In genomic region chr7:151057038-151057736, GRCh38 we compare ENCODE assay signal across 8 cellular contexts. TPM values are rescaled to one million over a fixed set of nuclear protein-coding genes. Genes with fewer than 3 reads are reported as not detected.
DNase-seq lines count a peak whose midpoint lies in the region; ATAC-seq, FAIRE-seq and TF ChIP-seq lines count a peak whose summit lies in the region.

No MANE protein-coding gene starts in this region.

- intact Hi-C loops in CD8-positive, alpha-beta T cell (cut with DNase I, micrococcal nuclease), result loop anchor here (5.0 to 10.0 kb wide), 4 partner anchors 40 to 1432 kb away; partner anchors contain the start of genes ZNF467 (in 1 of the 2) and ZNF862 (in 1 of the 2)
- intact Hi-C loops in adrenal gland (cut with DNase I), result no loop called here
- intact Hi-C loops in HepG2 (cut with micrococcal nuclease; ENCODE audit: unreplicated experiment), result no loop called here

- in situ Hi-C loops in HepG2 (cut with HindIII; ENCODE audit: extremely low pct_ligation_motif_present, low pct_unique_long_range_greater_than_20kb), result no loop called here

- peak overlapping the region; percentile 72 for H3K9ac ChIP-seq in HepG2 (ENCODE audit: insufficient read depth, low read depth, low read length)

- no peak for TF ChIP-seq RAD21 in HepG2 (CRISPR knock-in tag; IDR thresholded peaks at IDR 0.05)

- H3K9me3 Mint-ChIP-seq in CD8-positive, alpha-beta T cell, result no peaks in the 10 kb centered on the region

- H3K4me3 Mint-ChIP-seq in CD8-positive, alpha-beta T cell, result peak overlapping the region; percentile 78

- DNase-seq in CD8-positive, alpha-beta T cell, result no peak
- DNase-seq in adrenal gland (peak in 1 of 7 donors; percentile 40), HepG2 (ENCODE audit: low spot score) (no peak), upper lobe of left lung (no peak), NCI-H446 treated with DMSO at 0.1 percent for 48 hours (lab: John Stamatoyannopoulos, UW) (no peak)

- H3K27me3 Mint-ChIP-seq in CD8-positive, alpha-beta T cell (ENCODE audit: low read depth), result peaks cover 4% of the 10 kb centered on the region

- 5 to 9% (median 6%) methylated on average over 21 to 26 of the region's 26 CpGs for WGBS in adrenal gland, 4 donors
- 2% methylated on average over 18 of the region's 26 CpGs for WGBS in HepG2 (ENCODE audit: low lambda C conversion rate)
- WGBS in upper lobe of left lung, 2 donors, result 8 to 12% methylated on average over 26 of the region's 26 CpGs

- H3K79me2 ChIP-seq in HepG2 (ENCODE audit: insufficient read depth, low read length), result peaks cover 14% of the 10 kb centered on the region

- peak overlapping the region; percentile 55 for H3K27ac Mint-ChIP-seq in CD8-positive, alpha-beta T cell

- TF ChIP-seq CTCF in CD8-positive, alpha-beta T cell (IDR thresholded peaks at IDR 0.05), result no peak
- TF ChIP-seq CTCF in adrenal gland (IDR thresholded peaks at IDR 0.05) (no peak), HepG2 (CRISPR knock-in tag; IDR thresholded peaks at IDR 0.05) (no peak), upper lobe of left lung (IDR thresholded peaks at IDR 0.05) (no peak)

- peaks cover 8% of the 10 kb centered on the region for H3K36me3 Mint-ChIP-seq in CD8-positive, alpha-beta T cell

- TF ChIP-seq POLR2A in adrenal gland (IDR thresholded peaks at IDR 0.05) (no peak), HepG2 (IDR thresholded peaks at IDR 0.05; ENCODE audit: insufficient read depth in 1 of 2, low read depth in 2 of 2, low read length in 2 of 2) (no peak), upper lobe of left lung (IDR thresholded peaks at IDR 0.05) (no peak)

- peaks cover 35% of the 10 kb centered on the region for H3K4me1 ChIP-seq in CD8-positive, alpha-beta T cell (ENCODE audit: insufficient read depth, low read length)
- H3K4me1 ChIP-seq in adrenal gland (replicated peaks in 1 of 2) (peaks cover 32 to 44% of the 10 kb centered on the region in 2 donors), HepG2 (ENCODE audit: insufficient read depth, low read length) (peaks cover 41% of the 10 kb centered on the region), upper lobe of left lung (peaks cover 34 to 56% (median 45%) of the 10 kb centered on the region in 4 donors)

- no peaks in the 10 kb centered on the region for H3K36me3 ChIP-seq in CD8-positive, alpha-beta T cell (ENCODE audit: insufficient read depth, low read length)
- H3K36me3 ChIP-seq in adrenal gland (replicated peaks in 1 of 2) (no peaks in the 10 kb centered on the region), HepG2 (replicated peaks in 1 of 2; ENCODE audit: control insufficient read depth in 1 of 2, insufficient read depth in 2 of 2, low read length in 2 of 2) (0 out of 5 replicates have a peak, but pooled peaks cover 0 to 2% of the 10 kb centered on the region in 2 experiments), upper lobe of left lung (peaks cover 0 to 3% (median 0%) of the 10 kb centered on the region in 4 donors)

- peak overlapping the region; percentile 71 for H3K4me3 ChIP-seq in CD8-positive, alpha-beta T cell (ENCODE audit: low read depth, low read length)
- peak overlapping the region; percentile 12 to 98 (median 57) for H3K4me3 ChIP-seq in adrenal gland
- peak overlapping the region; percentile 75 to 90 (median 76) for H3K4me3 ChIP-seq in HepG2 (replicated peaks in 1 of 3; ENCODE audit: insufficient read depth in 1 of 3, low read depth in 2 of 3, low read length in 3 of 3)
- H3K4me3 ChIP-seq in upper lobe of left lung, result peak overlapping the region; percentile 54 to 92 (median 87)

- H3K9me3 ChIP-seq in CD8-positive, alpha-beta T cell (ENCODE audit: low read length), result no peaks in the 10 kb centered on the region
- H3K9me3 ChIP-seq in adrenal gland (replicated peaks in 1 of 3) (no peaks in the 10 kb centered on the region), HepG2 (ENCODE audit: low read length) (no peaks in the 10 kb centered on the region), upper lobe of left lung (no peaks in the 10 kb centered on the region)

- peak; percentile 1 for ATAC-seq in CD8-positive, alpha-beta T cell
- ATAC-seq in GM21367 (IDR thresholded peaks at IDR 0.05; ENCODE audit: unreplicated experiment), result peak; percentile 9
- peak; percentile 7 for ATAC-seq in HG03521 (IDR thresholded peaks at IDR 0.05; ENCODE audit: unreplicated experiment)
- ATAC-seq in HepG2, result peak; percentile 13
- ATAC-seq in upper lobe of left lung (ENCODE audit: low FRiP score in 2 of 2), result peak in 1 of 2 donors; percentile 0
- ATAC-seq in GM21737 (IDR thresholded peaks at IDR 0.05; ENCODE audit: unreplicated experiment), result no peak

- POLR2A ChIA-PET in CD8-positive, alpha-beta T cell (lab: Charles Lee), result interaction anchor here (1.1 to 1.7 kb wide), 2 partner anchors 11 to 29 kb away, joined by 4 to 8 read pairs; partner anchors contain the start of gene ABCB8
- POLR2A ChIA-PET in HepG2 (lab: Yijun Ruan, JAX), result interaction anchor here (1.3 to 1.8 kb wide), 2 partner anchors 29 to 48 kb away, joined by 4 to 6 read pairs; partner anchors contain the start of gene ABCB8

- no TSS peak for BruUV-seq in HepG2 (replicated peaks; lab: Mats Ljungman, UMichigan)

- TF ChIP-seq EP300 in HepG2 (IDR thresholded peaks at IDR 0.05; ENCODE audit: low read depth in 2 of 2, low read length in 2 of 2), result no peak
- no peak for TF ChIP-seq EP300 in HepG2 (CRISPR knock-in tag; IDR thresholded peaks at IDR 0.05; ENCODE audit: borderline replicate concordance)
- TF ChIP-seq EP300 in upper lobe of left lung (IDR thresholded peaks at IDR 0.05), result no peak

- peak overlapping the region; percentile 15 for H3K27ac ChIP-seq in CD8-positive, alpha-beta T cell (ENCODE audit: low read depth, low read length)
- H3K27ac ChIP-seq in adrenal gland (no peak overlapping the region), HepG2 (ENCODE audit: extremely low read length, insufficient read depth, low read length) (peak overlapping the region; percentile 43), upper lobe of left lung (peak overlapping the region in 2 of 4 donors; percentile 96 to 99)

- H3K4me1 Mint-ChIP-seq in CD8-positive, alpha-beta T cell (ENCODE audit: low read depth), result peaks cover 45% of the 10 kb centered on the region

- peak overlapping the region; percentile 99 for H3K4me2 ChIP-seq in HepG2 (ENCODE audit: low read depth, low read length)

- H3K27me3 ChIP-seq in CD8-positive, alpha-beta T cell (ENCODE audit: insufficient read depth, low read length), result no peaks in the 10 kb centered on the region
- no peaks in the 10 kb centered on the region for H3K27me3 ChIP-seq in adrenal gland
- H3K27me3 ChIP-seq in HepG2 (ENCODE audit: control insufficient read depth in 1 of 2, insufficient read depth in 2 of 2, low read length in 2 of 2), result no peaks in the 10 kb centered on the region; a peak in 1 of 5 replicates
- H3K27me3 ChIP-seq in upper lobe of left lung, result no peaks in the 10 kb centered on the region

- peak overlapping the region; percentile 62 for H2AFZ ChIP-seq in HepG2 (ENCODE audit: low read length)

- CTCF ChIA-PET in CD8-positive, alpha-beta T cell (lab: Charles Lee), result interaction anchor here (1.0 kb wide), 1 partner anchor 39 kb away, joined by 4 read pairs; no protein-coding TSS in a partner anchor
- CTCF ChIA-PET in HepG2 (lab: Yijun Ruan, JAX; ENCODE audit: low intra/inter-chr PET ratio, low total read pairs), result no interaction called here

- no peaks in the 10 kb centered on the region for H4K20me1 ChIP-seq in HepG2 (ENCODE audit: insufficient read depth, low read length)

- no peak for FAIRE-seq in HepG2 (lab: Jason Lieb, UNC)

RNA-seq across cellular contexts. Expression of gene CDK5, which starts 0.5 kb away (rescaled TPM):
- 1 to 10 TPM; 1.9 to 2.7 TPM for total RNA-seq in CD8-positive, alpha-beta T cell
- total RNA-seq in adrenal gland (10 to 100 TPM; 15.4 to 26.0 (median 21.8) TPM), HepG2 (2016; rRNA removed; fragmentation: Illumina TruSeq; extraction: Trizol) (21.3 and 22.6 TPM in 2 replicates), upper lobe of left lung (10 to 100 TPM in 3 of 6 donors, 1 to 10 TPM in 3; 2.1 to 14.4 (median 10.1) TPM)
- polyA plus RNA-seq in adrenal gland (10 to 100 TPM; 15.8 to 19.3 (median 15.9) TPM), HepG2 (2011; rRNA removed) (16.4 and 17.3 TPM in 2 replicates)
- total RNA-seq in HepG2 (2016; cell fraction: cytosol; rRNA removed; fragmentation: Illumina TruSeq; extraction: Trizol; ENCODE audit: low read depth), result 12.6 and 13.7 TPM in 2 replicates
- 20.7 and 24.2 TPM in 2 replicates for total RNA-seq in HepG2 (2016; cell fraction: insoluble cytoplasmic fraction; rRNA removed; fragmentation: Illumina TruSeq; extraction: Trizol)
- 11.2 and 14.0 TPM in 2 replicates for total RNA-seq in HepG2 (2016; cell fraction: membrane; rRNA removed; fragmentation: Illumina TruSeq; extraction: Trizol)
- total RNA-seq in HepG2 (2016; cell fraction: nucleus; rRNA removed; fragmentation: Illumina TruSeq; extraction: Trizol), result 11.2 and 11.8 TPM in 2 replicates
- polyA plus RNA-seq in HepG2 (2011; cell fraction: cytosol; rRNA removed), result 19.6 and 22.3 TPM in 2 replicates
- polyA plus RNA-seq in HepG2 (2011; cell fraction: nucleus; rRNA removed), result 13.9 TPM in 2 replicates
- polyA plus RNA-seq in HepG2 (2012), result 12.1 and 12.5 TPM in 2 replicates
- polyA plus RNA-seq in HepG2 (2016; cell fraction: cytosol; fragmentation: Illumina TruSeq; extraction: Trizol; ENCODE audit: low read depth), result 8.2 and 9.4 TPM in 2 replicates
- 24.7 and 27.5 TPM in 2 replicates for polyA plus RNA-seq in HepG2 (2016; cell fraction: insoluble cytoplasmic fraction; fragmentation: Illumina TruSeq; extraction: Trizol; ENCODE audit: low read depth)
- polyA plus RNA-seq in HepG2 (2016; cell fraction: membrane; fragmentation: Illumina TruSeq; extraction: Trizol; ENCODE audit: low read depth), result 9.4 and 11.3 TPM in 2 replicates
- 18.0 and 20.6 TPM in 2 replicates for polyA plus RNA-seq in HepG2 (2016; cell fraction: nucleus; fragmentation: Illumina TruSeq; extraction: Trizol; ENCODE audit: insufficient read depth, low read depth)
- polyA minus RNA-seq in HepG2 (2011; rRNA and poly(A)+ RNA removed; ENCODE audit: low replicate concordance), result 36.0 and 75.6 TPM in 2 replicates
- polyA minus RNA-seq in HepG2 (2011; cell fraction: cytosol; rRNA and poly(A)+ RNA removed), result 8.6 and 12.4 TPM in 2 replicates
- 7.0 and 11.7 TPM in 2 replicates for polyA minus RNA-seq in HepG2 (2011; cell fraction: nucleus; rRNA and poly(A)+ RNA removed)

RNA-seq across cellular contexts. Expression of gene SLC4A2, which starts 2.2 kb away (rescaled TPM):
- total RNA-seq in CD8-positive, alpha-beta T cell, result 10 to 100 TPM; 25.5 to 29.1 TPM
- total RNA-seq in adrenal gland (100 to 1,000 TPM in 7 of 8 donors, 10 to 100 TPM in 1; 67.4 to 179 (median 155) TPM), HepG2 (2016; rRNA removed; fragmentation: Illumina TruSeq; extraction: Trizol) (47.4 and 73.4 TPM in 2 replicates), upper lobe of left lung (100 to 1,000 TPM in 5 of 6 donors, 10 to 100 TPM in 1; 88.4 to 312 (median 188) TPM)
- polyA plus RNA-seq in adrenal gland (100 to 1,000 TPM in 2 of 3 donors, 10 to 100 TPM in 1; 31.5 to 258 (median 157) TPM), HepG2 (2011; rRNA removed) (46.0 and 51.9 TPM in 2 replicates)
- total RNA-seq in HepG2 (2016; cell fraction: cytosol; rRNA removed; fragmentation: Illumina TruSeq; extraction: Trizol; ENCODE audit: low read depth), result 8.6 and 14.7 TPM in 2 replicates
- total RNA-seq in HepG2 (2016; cell fraction: insoluble cytoplasmic fraction; rRNA removed; fragmentation: Illumina TruSeq; extraction: Trizol), result 34.8 and 77.4 TPM in 2 replicates
- total RNA-seq in HepG2 (2016; cell fraction: membrane; rRNA removed; fragmentation: Illumina TruSeq; extraction: Trizol), result 26.6 and 30.8 TPM in 2 replicates
- total RNA-seq in HepG2 (2016; cell fraction: nucleus; rRNA removed; fragmentation: Illumina TruSeq; extraction: Trizol), result 63.4 and 65.4 TPM in 2 replicates
- 27.2 and 39.8 TPM in 2 replicates for polyA plus RNA-seq in HepG2 (2011; cell fraction: cytosol; rRNA removed)
- 152 and 184 TPM in 2 replicates for polyA plus RNA-seq in HepG2 (2011; cell fraction: nucleus; rRNA removed)
- 43.5 and 58.1 TPM in 2 replicates for polyA plus RNA-seq in HepG2 (2012)
- 13.4 and 18.9 TPM in 2 replicates for polyA plus RNA-seq in HepG2 (2016; cell fraction: cytosol; fragmentation: Illumina TruSeq; extraction: Trizol; ENCODE audit: low read depth)
- polyA plus RNA-seq in HepG2 (2016; cell fraction: insoluble cytoplasmic fraction; fragmentation: Illumina TruSeq; extraction: Trizol; ENCODE audit: low read depth), result 43.1 and 59.0 TPM in 2 replicates
- 34.8 and 39.1 TPM in 2 replicates for polyA plus RNA-seq in HepG2 (2016; cell fraction: membrane; fragmentation: Illumina TruSeq; extraction: Trizol; ENCODE audit: low read depth)
- 204 and 209 TPM in 2 replicates for polyA plus RNA-seq in HepG2 (2016; cell fraction: nucleus; fragmentation: Illumina TruSeq; extraction: Trizol; ENCODE audit: insufficient read depth, low read depth)
- polyA minus RNA-seq in HepG2 (2011; rRNA and poly(A)+ RNA removed; ENCODE audit: low replicate concordance), result 135 and 192 TPM in 2 replicates
- polyA minus RNA-seq in HepG2 (2011; cell fraction: cytosol; rRNA and poly(A)+ RNA removed), result 36.1 and 36.4 TPM in 2 replicates
- 37.8 and 40.6 TPM in 2 replicates for polyA minus RNA-seq in HepG2 (2011; cell fraction: nucleus; rRNA and poly(A)+ RNA removed)

RNA-seq across cellular contexts. Expression of gene ASIC3, which starts 8.9 kb away (rescaled TPM):
- total RNA-seq in CD8-positive, alpha-beta T cell, result 1 to 10 TPM; 6.7 to 8.6 TPM
- total RNA-seq in adrenal gland (1 to 10 TPM in 4 of 8 donors, under 1 TPM in 3, not detected in 1; 0.24 to 2.3 (median 1.3) TPM), HepG2 (2016; rRNA removed; fragmentation: Illumina TruSeq; extraction: Trizol) (not detected in 2 replicates), upper lobe of left lung (10 to 100 TPM in 2 of 6 donors, 1 to 10 TPM in 4; 2.1 to 37.7 (median 4.0) TPM)
- polyA plus RNA-seq in adrenal gland (10 to 100 TPM in 2 of 3 donors, 1 to 10 TPM in 1; 1.2 to 32.7 (median 10.0) TPM), HepG2 (2011; rRNA removed) (0.50 and 0.51 TPM in 2 replicates)
- not detected in 2 replicates for total RNA-seq in HepG2 (2016; cell fraction: cytosol; rRNA removed; fragmentation: Illumina TruSeq; extraction: Trizol; ENCODE audit: low read depth)
- 0.11 TPM in 1 of 2 replicates, not detected in the other for total RNA-seq in HepG2 (2016; cell fraction: insoluble cytoplasmic fraction; rRNA removed; fragmentation: Illumina TruSeq; extraction: Trizol)
- not detected in 2 replicates for total RNA-seq in HepG2 (2016; cell fraction: membrane; rRNA removed; fragmentation: Illumina TruSeq; extraction: Trizol)
- total RNA-seq in HepG2 (2016; cell fraction: nucleus; rRNA removed; fragmentation: Illumina TruSeq; extraction: Trizol), result 0.28 TPM in 1 of 2 replicates, not detected in the other
- polyA plus RNA-seq in HepG2 (2011; cell fraction: cytosol; rRNA removed), result 0.11 and 0.27 TPM in 2 replicates
- polyA plus RNA-seq in HepG2 (2011; cell fraction: nucleus; rRNA removed), result 4.2 and 4.6 TPM in 2 replicates
- polyA plus RNA-seq in HepG2 (2012), result 0.56 and 1.0 TPM in 2 replicates
- not detected in 2 replicates for polyA plus RNA-seq in HepG2 (2016; cell fraction: cytosol; fragmentation: Illumina TruSeq; extraction: Trizol; ENCODE audit: low read depth)
- not detected in 2 replicates for polyA plus RNA-seq in HepG2 (2016; cell fraction: insoluble cytoplasmic fraction; fragmentation: Illumina TruSeq; extraction: Trizol; ENCODE audit: low read depth)
- not detected in 2 replicates for polyA plus RNA-seq in HepG2 (2016; cell fraction: membrane; fragmentation: Illumina TruSeq; extraction: Trizol; ENCODE audit: low read depth)
- 0.38 and 0.67 TPM in 2 replicates for polyA plus RNA-seq in HepG2 (2016; cell fraction: nucleus; fragmentation: Illumina TruSeq; extraction: Trizol; ENCODE audit: insufficient read depth, low read depth)
- 0.48 and 3.4 TPM in 2 replicates for polyA minus RNA-seq in HepG2 (2011; rRNA and poly(A)+ RNA removed; ENCODE audit: low replicate concordance)
- polyA minus RNA-seq in HepG2 (2011; cell fraction: cytosol; rRNA and poly(A)+ RNA removed), result not detected in 2 replicates
- 0.25 and 0.52 TPM in 2 replicates for polyA minus RNA-seq in HepG2 (2011; cell fraction: nucleus; rRNA and poly(A)+ RNA removed)

RNA-seq across cellular contexts. Expression of gene FASTK, which starts 23.4 kb away (rescaled TPM):
- total RNA-seq in CD8-positive, alpha-beta T cell, result 10 to 100 TPM; 56.3 to 62.9 TPM
- 100 to 1,000 TPM in 1 of 8 donors, 10 to 100 TPM in 7; 42.0 to 112 (median 85.8) TPM for total RNA-seq in adrenal gland
- 100 to 1,000 TPM in 2 of 3 donors, 10 to 100 TPM in 1; 21.4 to 516 (median 281) TPM for polyA plus RNA-seq in adrenal gland
- total RNA-seq in HepG2 (2016; rRNA removed; fragmentation: Illumina TruSeq; extraction: Trizol), result 33.0 and 52.9 TPM in 2 replicates
- 29.1 and 30.5 TPM in 2 replicates for total RNA-seq in HepG2 (2016; cell fraction: cytosol; rRNA removed; fragmentation: Illumina TruSeq; extraction: Trizol; ENCODE audit: low read depth)
- total RNA-seq in HepG2 (2016; cell fraction: insoluble cytoplasmic fraction; rRNA removed; fragmentation: Illumina TruSeq; extraction: Trizol), result 32.4 and 60.3 TPM in 2 replicates
- total RNA-seq in HepG2 (2016; cell fraction: membrane; rRNA removed; fragmentation: Illumina TruSeq; extraction: Trizol), result 41.0 and 43.4 TPM in 2 replicates
- total RNA-seq in HepG2 (2016; cell fraction: nucleus; rRNA removed; fragmentation: Illumina TruSeq; extraction: Trizol), result 51.3 and 66.2 TPM in 2 replicates
- 55.7 and 69.5 TPM in 2 replicates for polyA plus RNA-seq in HepG2 (2011; rRNA removed)
- polyA plus RNA-seq in HepG2 (2011; cell fraction: cytosol; rRNA removed), result 26.4 and 50.0 TPM in 2 replicates
- polyA plus RNA-seq in HepG2 (2011; cell fraction: nucleus; rRNA removed), result 502 and 643 TPM in 2 replicates
- polyA plus RNA-seq in HepG2 (2012), result 25.5 and 34.3 TPM in 2 replicates
- 23.6 and 24.6 TPM in 2 replicates for polyA plus RNA-seq in HepG2 (2016; cell fraction: cytosol; fragmentation: Illumina TruSeq; extraction: Trizol; ENCODE audit: low read depth)
- 29.6 and 34.7 TPM in 2 replicates for polyA plus RNA-seq in HepG2 (2016; cell fraction: insoluble cytoplasmic fraction; fragmentation: Illumina TruSeq; extraction: Trizol; ENCODE audit: low read depth)
- 31.2 and 34.1 TPM in 2 replicates for polyA plus RNA-seq in HepG2 (2016; cell fraction: membrane; fragmentation: Illumina TruSeq; extraction: Trizol; ENCODE audit: low read depth)
- polyA plus RNA-seq in HepG2 (2016; cell fraction: nucleus; fragmentation: Illumina TruSeq; extraction: Trizol; ENCODE audit: insufficient read depth, low read depth), result 122 and 126 TPM in 2 replicates
- polyA minus RNA-seq in HepG2 (2011; rRNA and poly(A)+ RNA removed; ENCODE audit: low replicate concordance), result 72.5 and 75.7 TPM in 2 replicates
- 14.0 and 16.2 TPM in 2 replicates for polyA minus RNA-seq in HepG2 (2011; cell fraction: cytosol; rRNA and poly(A)+ RNA removed)
- 80.8 and 95.9 TPM in 2 replicates for polyA minus RNA-seq in HepG2 (2011; cell fraction: nucleus; rRNA and poly(A)+ RNA removed)
- total RNA-seq in upper lobe of left lung, result 100 to 1,000 TPM in 1 of 6 donors, 10 to 100 TPM in 5; 54.3 to 136 (median 78.0) TPM

RNA-seq across cellular contexts. Expression of gene TMUB1, which starts 26.1 kb away (rescaled TPM):
- 10 to 100 TPM; 42.3 to 44.6 TPM for total RNA-seq in CD8-positive, alpha-beta T cell
- total RNA-seq in adrenal gland, result 10 to 100 TPM; 31.5 to 74.6 (median 43.4) TPM
- polyA plus RNA-seq in adrenal gland, result 100 to 1,000 TPM in 2 of 3 donors, 1 to 10 TPM in 1; 5.2 to 152 (median 101) TPM
- 31.8 and 51.6 TPM in 2 replicates for total RNA-seq in HepG2 (2016; rRNA removed; fragmentation: Illumina TruSeq; extraction: Trizol)
- 65.7 and 75.8 TPM in 2 replicates for total RNA-seq in HepG2 (2016; cell fraction: cytosol; rRNA removed; fragmentation: Illumina TruSeq; extraction: Trizol; ENCODE audit: low read depth)
- total RNA-seq in HepG2 (2016; cell fraction: insoluble cytoplasmic fraction; rRNA removed; fragmentation: Illumina TruSeq; extraction: Trizol), result 32.2 and 52.0 TPM in 2 replicates
- total RNA-seq in HepG2 (2016; cell fraction: membrane; rRNA removed; fragmentation: Illumina TruSeq; extraction: Trizol), result 89.1 and 106 TPM in 2 replicates
- total RNA-seq in HepG2 (2016; cell fraction: nucleus; rRNA removed; fragmentation: Illumina TruSeq; extraction: Trizol), result 25.0 and 26.7 TPM in 2 replicates
- 44.8 and 47.8 TPM in 2 replicates for polyA plus RNA-seq in HepG2 (2011; rRNA removed)
- polyA plus RNA-seq in HepG2 (2011; cell fraction: cytosol; rRNA removed), result 27.8 and 54.6 TPM in 2 replicates
- polyA plus RNA-seq in HepG2 (2011; cell fraction: nucleus; rRNA removed), result 66.5 and 75.5 TPM in 2 replicates
- 33.8 and 40.3 TPM in 2 replicates for polyA plus RNA-seq in HepG2 (2012)
- 123 and 138 TPM in 2 replicates for polyA plus RNA-seq in HepG2 (2016; cell fraction: cytosol; fragmentation: Illumina TruSeq; extraction: Trizol; ENCODE audit: low read depth)
- 51.6 and 55.5 TPM in 2 replicates for polyA plus RNA-seq in HepG2 (2016; cell fraction: insoluble cytoplasmic fraction; fragmentation: Illumina TruSeq; extraction: Trizol; ENCODE audit: low read depth)
- 146 and 154 TPM in 2 replicates for polyA plus RNA-seq in HepG2 (2016; cell fraction: membrane; fragmentation: Illumina TruSeq; extraction: Trizol; ENCODE audit: low read depth)
- polyA plus RNA-seq in HepG2 (2016; cell fraction: nucleus; fragmentation: Illumina TruSeq; extraction: Trizol; ENCODE audit: insufficient read depth, low read depth), result 85.5 and 89.1 TPM in 2 replicates
- 5.6 and 25.8 TPM in 2 replicates for polyA minus RNA-seq in HepG2 (2011; rRNA and poly(A)+ RNA removed; ENCODE audit: low replicate concordance)
- 22.8 and 25.2 TPM in 2 replicates for polyA minus RNA-seq in HepG2 (2011; cell fraction: cytosol; rRNA and poly(A)+ RNA removed)
- polyA minus RNA-seq in HepG2 (2011; cell fraction: nucleus; rRNA and poly(A)+ RNA removed), result 5.6 and 6.3 TPM in 2 replicates
- total RNA-seq in upper lobe of left lung, result 10 to 100 TPM; 35.3 to 72.9 (median 51.6) TPM

Comparison
In these comparisons a context has a peak if more than half of its experiments do, and no peak if none do; other contexts are left out.
1. H3K27ac ChIP-seq: peak in CD8-positive, alpha-beta T cell (single experiment) and HepG2 (single experiment); none in adrenal gland (0 of 5).
2. intact Hi-C loops: an anchor here in CD8-positive, alpha-beta T cell (5.0 to 10.0 kb wide); none called in adrenal gland and HepG2.
3. Peak in every context shown above with its lines, with median percentiles within 50 percentile points of each other: H3K4me3 ChIP-seq.